ENCODE assay signal across 2 cellular contexts in the genomic region with DNA sequence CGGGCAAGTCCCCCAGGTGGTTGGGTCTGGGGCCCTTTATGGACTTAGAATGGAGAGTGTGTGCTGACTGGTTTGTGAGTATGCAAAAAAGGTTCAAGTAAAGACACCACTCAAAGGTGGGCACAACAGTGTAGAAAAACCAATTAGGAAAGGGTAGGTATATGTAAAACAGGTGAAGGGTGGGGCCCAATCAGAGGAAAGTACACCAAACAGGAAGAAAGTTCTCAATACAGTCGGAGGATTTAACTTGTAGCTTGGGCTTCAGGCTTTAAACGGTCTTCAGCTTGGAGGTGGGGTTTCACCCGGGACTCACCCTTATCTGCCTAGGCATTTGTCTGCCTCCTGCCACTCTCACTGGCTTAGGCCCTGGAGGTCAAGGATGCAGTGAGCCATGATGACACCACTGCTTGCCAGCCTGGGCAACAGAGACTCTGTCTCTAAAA.
A peak's percentile ranks its signal among the peaks of the same experiment; 100 is the strongest.
TF ChIP-seq lines count a peak whose summit lies in the region.

No MANE protein-coding gene starts in this region.

TF ChIP-seq in HEK293, 187 proteins besides CTCF, POLR2A, EP300 and RAD21 (continued from another document):
- no peak for TF ChIP-seq ZNF433 (tag by site-specific recombination; IDR thresholded peaks at IDR 0.05; ENCODE audit: low read depth)

TF ChIP-seq in K562, 482 proteins besides CTCF, POLR2A, EP300 and RAD21 (continued from another document and continues in another):
- TF ChIP-seq, protein P1, sequence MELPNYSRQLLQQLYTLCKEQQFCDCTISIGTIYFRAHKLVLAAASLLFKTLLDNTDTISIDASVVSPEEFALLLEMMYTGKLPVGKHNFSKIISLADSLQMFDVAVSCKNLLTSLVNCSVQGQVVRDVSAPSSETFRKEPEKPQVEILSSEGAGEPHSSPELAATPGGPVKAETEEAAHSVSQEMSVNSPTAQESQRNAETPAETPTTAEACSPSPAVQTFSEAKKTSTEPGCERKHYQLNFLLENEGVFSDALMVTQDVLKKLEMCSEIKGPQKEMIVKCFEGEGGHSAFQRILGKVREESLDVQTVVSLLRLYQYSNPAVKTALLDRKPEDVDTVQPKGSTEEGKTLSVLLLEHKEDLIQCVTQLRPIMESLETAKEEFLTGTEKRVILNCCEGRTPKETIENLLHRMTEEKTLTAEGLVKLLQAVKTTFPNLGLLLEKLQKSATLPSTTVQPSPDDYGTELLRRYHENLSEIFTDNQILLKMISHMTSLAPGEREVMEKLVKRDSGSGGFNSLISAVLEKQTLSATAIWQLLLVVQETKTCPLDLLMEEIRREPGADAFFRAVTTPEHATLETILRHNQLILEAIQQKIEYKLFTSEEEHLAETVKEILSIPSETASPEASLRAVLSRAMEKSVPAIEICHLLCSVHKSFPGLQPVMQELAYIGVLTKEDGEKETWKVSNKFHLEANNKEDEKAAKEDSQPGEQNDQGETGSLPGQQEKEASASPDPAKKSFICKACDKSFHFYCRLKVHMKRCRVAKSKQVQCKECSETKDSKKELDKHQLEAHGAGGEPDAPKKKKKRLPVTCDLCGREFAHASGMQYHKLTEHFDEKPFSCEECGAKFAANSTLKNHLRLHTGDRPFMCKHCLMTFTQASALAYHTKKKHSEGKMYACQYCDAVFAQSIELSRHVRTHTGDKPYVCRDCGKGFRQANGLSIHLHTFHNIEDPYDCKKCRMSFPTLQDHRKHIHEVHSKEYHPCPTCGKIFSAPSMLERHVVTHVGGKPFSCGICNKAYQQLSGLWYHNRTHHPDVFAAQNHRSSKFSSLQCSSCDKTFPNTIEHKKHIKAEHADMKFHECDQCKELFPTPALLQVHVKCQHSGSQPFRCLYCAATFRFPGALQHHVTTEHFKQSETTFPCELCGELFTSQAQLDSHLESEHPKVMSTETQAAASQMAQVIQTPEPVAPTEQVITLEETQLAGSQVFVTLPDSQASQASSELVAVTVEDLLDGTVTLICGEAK (IDR thresholded peaks at IDR 0.05), result no peak
- TF ChIP-seq, protein P1 (CRISPR knock-in tag; IDR thresholded peaks at IDR 0.05), result no peak
- TF ChIP-seq EHMT2 (IDR thresholded peaks at IDR 0.05), result no peak
- TF ChIP-seq, protein P2, sequence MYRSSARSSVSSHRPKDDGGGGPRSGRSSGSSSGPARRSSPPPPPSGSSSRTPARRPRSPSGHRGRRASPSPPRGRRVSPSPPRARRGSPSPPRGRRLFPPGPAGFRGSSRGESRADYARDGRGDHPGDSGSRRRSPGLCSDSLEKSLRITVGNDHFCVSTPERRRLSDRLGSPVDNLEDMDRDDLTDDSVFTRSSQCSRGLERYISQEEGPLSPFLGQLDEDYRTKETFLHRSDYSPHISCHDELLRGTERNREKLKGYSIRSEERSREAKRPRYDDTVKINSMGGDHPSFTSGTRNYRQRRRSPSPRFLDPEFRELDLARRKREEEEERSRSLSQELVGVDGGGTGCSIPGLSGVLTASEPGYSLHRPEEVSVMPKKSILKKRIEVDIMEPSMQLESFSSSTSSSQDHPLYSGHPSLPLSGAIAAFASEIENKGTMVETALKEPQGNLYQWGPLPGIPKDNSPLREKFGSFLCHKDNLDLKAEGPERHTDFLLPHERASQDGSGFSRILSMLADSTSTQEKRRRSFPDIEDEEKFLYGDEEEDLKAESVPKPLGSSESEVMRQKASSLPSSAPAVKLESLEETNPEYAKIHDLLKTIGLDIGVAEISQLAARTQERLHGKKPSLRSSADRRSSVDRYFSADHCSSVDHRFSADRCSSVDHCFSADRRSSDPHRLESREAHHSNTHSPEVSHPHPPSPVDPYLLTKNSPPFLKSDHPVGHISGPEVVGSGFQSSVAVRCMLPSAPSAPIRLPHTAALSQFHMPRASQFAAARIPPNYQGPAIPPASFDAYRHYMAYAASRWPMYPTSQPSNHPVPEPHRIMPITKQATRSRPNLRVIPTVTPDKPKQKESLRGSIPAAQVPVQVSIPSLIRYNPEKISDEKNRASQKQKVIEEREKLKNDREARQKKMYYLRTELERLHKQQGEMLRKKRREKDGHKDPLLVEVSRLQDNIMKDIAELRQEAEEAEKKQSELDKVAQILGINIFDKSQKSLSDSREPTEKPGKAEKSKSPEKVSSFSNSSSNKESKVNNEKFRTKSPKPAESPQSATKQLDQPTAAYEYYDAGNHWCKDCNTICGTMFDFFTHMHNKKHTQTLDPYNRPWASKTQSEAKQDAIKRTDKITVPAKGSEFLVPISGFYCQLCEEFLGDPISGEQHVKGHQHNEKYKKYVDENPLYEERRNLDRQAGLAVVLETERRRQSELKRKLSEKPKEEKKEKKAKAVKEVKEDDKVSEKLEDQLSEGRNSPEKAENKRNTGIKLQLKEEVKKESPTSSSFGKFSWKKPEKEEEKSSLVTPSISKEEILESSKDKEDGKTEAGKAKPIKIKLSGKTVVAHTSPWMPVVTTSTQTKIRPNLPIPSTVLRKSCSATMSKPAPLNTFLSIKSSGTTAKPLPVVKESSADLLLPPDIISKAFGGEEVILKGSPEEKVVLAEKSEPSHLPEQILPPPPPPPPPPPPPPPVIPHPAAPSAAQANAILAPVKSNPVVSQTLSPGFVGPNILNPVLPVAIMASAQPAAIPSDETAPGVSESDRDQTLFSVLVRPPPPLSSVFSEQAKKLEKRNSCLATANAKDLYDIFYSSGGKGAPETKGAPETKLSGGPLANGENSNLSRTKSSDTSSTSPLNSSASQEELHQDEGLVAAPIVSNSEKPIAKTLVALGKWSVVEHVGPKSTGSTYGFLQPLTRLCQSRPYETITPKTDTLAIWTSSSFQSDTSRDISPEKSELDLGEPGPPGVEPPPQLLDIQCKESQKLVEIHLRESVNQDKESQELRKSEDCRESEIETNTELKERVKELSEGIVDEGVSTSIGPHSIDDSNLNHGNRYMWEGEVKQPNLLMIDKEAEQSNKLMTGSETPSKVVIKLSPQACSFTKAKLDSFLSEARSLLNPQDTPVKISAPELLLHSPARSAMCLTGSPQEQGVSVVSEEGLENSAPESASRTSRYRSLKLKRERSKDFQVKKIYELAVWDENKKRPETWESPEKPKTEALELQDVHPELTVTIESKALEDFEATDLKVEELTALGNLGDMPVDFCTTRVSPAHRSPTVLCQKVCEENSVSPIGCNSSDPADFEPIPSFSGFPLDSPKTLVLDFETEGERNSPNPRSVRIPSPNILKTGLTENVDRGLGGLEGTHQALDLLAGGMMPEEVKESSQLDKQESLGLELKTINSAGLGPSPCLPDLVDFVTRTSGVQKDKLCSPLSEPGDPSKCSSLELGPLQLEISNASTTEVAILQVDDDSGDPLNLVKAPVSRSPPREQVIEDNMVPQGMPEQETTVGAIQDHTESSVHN (IDR thresholded peaks at IDR 0.05; ENCODE audit: borderline replicate concordance in 1 of 2, low read depth in 1 of 2), result no peak
- TF ChIP-seq, protein P3, sequence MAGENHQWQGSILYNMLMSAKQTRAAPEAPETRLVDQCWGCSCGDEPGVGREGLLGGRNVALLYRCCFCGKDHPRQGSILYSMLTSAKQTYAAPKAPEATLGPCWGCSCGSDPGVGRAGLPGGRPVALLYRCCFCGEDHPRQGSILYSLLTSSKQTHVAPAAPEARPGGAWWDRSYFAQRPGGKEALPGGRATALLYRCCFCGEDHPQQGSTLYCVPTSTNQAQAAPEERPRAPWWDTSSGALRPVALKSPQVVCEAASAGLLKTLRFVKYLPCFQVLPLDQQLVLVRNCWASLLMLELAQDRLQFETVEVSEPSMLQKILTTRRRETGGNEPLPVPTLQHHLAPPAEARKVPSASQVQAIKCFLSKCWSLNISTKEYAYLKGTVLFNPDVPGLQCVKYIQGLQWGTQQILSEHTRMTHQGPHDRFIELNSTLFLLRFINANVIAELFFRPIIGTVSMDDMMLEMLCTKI (IDR thresholded peaks at IDR 0.05; ENCODE audit: partially characterized antibody), result no peak
- TF ChIP-seq POLR2H (tag; IDR thresholded peaks at IDR 0.05; ENCODE audit: low read depth), result no peak
- no peak for TF ChIP-seq SAFB2 (IDR thresholded peaks at IDR 0.05; ENCODE audit: borderline replicate concordance, low read depth, low read length, severe bottlenecking)
- TF ChIP-seq ZNF175 (CRISPR knock-in tag; IDR thresholded peaks at IDR 0.05; ENCODE audit: low read depth), result peak; percentile 49; the same call in 1 of the 2 replicates
- TF ChIP-seq KHSRP (IDR thresholded peaks at IDR 0.05), result no peak
- TF ChIP-seq U2AF2 (optimal IDR thresholded peaks at IDR 0.05; ENCODE audit: low read depth, low read length), result no peak
- no peak; the same call in 1 of the 2 replicates for TF ChIP-seq TCF3 (CRISPR knock-in tag; IDR thresholded peaks at IDR 0.05)
- 0 out of 2 replicates have a peak, but pooled peaks have one; percentile 40 for TF ChIP-seq RBFOX2 (IDR thresholded peaks at IDR 0.05; ENCODE audit: low read depth, low read length)
- TF ChIP-seq DACH1 (IDR thresholded peaks at IDR 0.05; ENCODE audit: partially characterized antibody), result no peak
- no peak for TF ChIP-seq ELF2 (CRISPR knock-in tag; IDR thresholded peaks at IDR 0.05)
- no peak for TF ChIP-seq TGIF2 (CRISPR knock-in tag; IDR thresholded peaks at IDR 0.05)
- no peak for TF ChIP-seq ZNF75A (CRISPR knock-in tag; IDR thresholded peaks at IDR 0.05)
- TF ChIP-seq SAFB (IDR thresholded peaks at IDR 0.05; ENCODE audit: borderline replicate concordance, low read depth, low read length), result no peak
- TF ChIP-seq ZBTB7A (IDR thresholded peaks at IDR 0.05; ENCODE audit: borderline replicate concordance, control insufficient read depth, low read depth, low read length), result no peak; the same call in 1 of the 2 replicates
- TF ChIP-seq, protein P4, sequence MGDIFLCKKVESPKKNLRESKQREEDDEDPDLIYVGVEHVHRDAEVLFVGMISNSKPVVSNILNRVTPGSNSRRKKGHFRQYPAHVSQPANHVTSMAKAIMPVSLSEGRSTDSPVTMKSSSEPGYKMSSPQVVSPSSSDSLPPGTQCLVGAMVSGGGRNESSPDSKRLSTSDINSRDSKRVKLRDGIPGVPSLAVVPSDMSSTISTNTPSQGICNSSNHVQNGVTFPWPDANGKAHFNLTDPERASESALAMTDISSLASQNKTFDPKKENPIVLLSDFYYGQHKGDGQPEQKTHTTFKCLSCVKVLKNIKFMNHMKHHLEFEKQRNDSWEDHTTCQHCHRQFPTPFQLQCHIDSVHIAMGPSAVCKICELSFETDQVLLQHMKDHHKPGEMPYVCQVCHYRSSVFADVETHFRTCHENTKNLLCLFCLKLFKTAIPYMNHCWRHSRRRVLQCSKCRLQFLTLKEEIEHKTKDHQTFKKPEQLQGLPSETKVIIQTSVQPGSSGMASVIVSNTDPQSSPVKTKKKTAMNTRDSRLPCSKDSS (IDR thresholded peaks at IDR 0.05; ENCODE audit: low read depth, partially characterized antibody), result no peak
- no peak for TF ChIP-seq SIN3B (IDR thresholded peaks at IDR 0.05; ENCODE audit: low read depth)
- TF ChIP-seq, protein P5, sequence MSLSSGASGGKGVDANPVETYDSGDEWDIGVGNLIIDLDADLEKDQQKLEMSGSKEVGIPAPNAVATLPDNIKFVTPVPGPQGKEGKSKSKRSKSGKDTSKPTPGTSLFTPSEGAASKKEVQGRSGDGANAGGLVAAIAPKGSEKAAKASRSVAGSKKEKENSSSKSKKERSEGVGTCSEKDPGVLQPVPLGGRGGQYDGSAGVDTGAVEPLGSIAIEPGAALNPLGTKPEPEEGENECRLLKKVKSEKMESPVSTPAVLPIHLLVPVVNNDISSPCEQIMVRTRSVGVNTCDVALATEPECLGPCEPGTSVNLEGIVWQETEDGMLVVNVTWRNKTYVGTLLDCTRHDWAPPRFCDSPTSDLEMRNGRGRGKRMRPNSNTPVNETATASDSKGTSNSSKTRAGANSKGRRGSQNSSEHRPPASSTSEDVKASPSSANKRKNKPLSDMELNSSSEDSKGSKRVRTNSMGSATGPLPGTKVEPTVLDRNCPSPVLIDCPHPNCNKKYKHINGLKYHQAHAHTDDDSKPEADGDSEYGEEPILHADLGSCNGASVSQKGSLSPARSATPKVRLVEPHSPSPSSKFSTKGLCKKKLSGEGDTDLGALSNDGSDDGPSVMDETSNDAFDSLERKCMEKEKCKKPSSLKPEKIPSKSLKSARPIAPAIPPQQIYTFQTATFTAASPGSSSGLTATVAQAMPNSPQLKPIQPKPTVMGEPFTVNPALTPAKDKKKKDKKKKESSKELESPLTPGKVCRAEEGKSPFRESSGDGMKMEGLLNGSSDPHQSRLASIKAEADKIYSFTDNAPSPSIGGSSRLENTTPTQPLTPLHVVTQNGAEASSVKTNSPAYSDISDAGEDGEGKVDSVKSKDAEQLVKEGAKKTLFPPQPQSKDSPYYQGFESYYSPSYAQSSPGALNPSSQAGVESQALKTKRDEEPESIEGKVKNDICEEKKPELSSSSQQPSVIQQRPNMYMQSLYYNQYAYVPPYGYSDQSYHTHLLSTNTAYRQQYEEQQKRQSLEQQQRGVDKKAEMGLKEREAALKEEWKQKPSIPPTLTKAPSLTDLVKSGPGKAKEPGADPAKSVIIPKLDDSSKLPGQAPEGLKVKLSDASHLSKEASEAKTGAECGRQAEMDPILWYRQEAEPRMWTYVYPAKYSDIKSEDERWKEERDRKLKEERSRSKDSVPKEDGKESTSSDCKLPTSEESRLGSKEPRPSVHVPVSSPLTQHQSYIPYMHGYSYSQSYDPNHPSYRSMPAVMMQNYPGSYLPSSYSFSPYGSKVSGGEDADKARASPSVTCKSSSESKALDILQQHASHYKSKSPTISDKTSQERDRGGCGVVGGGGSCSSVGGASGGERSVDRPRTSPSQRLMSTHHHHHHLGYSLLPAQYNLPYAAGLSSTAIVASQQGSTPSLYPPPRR (CRISPR knock-in tag; IDR thresholded peaks at IDR 0.05; ENCODE audit: borderline replicate concordance), result no peak
- TF ChIP-seq, protein P6, sequence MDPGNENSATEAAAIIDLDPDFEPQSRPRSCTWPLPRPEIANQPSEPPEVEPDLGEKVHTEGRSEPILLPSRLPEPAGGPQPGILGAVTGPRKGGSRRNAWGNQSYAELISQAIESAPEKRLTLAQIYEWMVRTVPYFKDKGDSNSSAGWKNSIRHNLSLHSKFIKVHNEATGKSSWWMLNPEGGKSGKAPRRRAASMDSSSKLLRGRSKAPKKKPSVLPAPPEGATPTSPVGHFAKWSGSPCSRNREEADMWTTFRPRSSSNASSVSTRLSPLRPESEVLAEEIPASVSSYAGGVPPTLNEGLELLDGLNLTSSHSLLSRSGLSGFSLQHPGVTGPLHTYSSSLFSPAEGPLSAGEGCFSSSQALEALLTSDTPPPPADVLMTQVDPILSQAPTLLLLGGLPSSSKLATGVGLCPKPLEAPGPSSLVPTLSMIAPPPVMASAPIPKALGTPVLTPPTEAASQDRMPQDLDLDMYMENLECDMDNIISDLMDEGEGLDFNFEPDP (CRISPR knock-in tag; IDR thresholded peaks at IDR 0.05), result no peak
